Comparison of ENCODE assay signal across 8 cellular contexts in the genomic region with DNA sequence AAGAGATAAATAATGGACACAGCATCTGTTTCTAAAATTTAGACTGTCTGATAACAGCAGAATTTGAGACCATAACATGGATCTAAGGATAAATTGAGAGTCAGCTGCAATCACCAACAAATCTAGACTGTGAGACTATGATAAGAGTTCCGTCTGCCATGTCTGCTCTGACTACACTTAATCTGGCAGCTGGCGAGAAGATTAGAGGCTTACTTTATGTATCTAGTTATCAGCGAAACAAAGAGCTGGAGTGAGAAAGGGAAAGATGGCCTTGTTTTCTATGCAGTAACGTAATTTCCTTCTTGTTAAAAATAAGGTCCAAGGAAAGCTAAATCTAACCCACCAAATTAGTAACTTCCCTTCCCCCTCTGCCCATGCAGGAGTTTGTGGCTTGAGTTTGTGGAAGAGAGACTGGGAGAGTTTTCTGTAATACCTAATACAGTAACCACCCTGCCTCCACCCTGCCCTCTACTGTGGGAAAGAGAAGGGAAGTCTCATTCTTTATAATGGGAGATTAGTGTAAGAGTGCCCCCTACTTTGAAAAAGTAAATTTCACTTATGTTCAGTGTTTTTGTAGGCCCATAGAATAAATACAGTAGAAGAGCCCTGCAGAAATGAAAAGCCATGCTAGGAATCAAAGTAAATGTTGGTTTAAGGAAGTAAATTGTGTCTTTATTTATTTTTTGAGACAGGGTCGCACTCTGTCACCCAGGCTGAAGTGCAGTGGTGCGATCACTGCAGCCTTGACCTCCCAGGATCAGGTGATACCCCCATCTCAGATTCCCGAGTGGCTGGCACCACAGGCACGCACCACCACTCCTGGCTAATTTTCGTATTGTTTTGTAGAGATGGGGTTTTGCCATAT. TPM values are rescaled to one million over a fixed set of nuclear protein-coding genes. Genes with fewer than 3 reads are reported as not detected.
DNase-seq lines count a peak whose midpoint lies in the region; ATAC-seq and TF ChIP-seq lines count a peak whose summit lies in the region.

No MANE protein-coding gene starts in this region.

- no peaks in the 10 kb centered on the region for H3K9me3 Mint-ChIP-seq in activated naive CD4-positive, alpha-beta T cell treated with anti-CD3 and anti-CD28 coated beads for 36 hours

- H3K27me3 Mint-ChIP-seq in activated naive CD4-positive, alpha-beta T cell treated with anti-CD3 and anti-CD28 coated beads for 36 hours (ENCODE audit: low read depth) = no peaks in the 10 kb centered on the region

- CTCF ChIA-PET in activated naive CD4-positive, alpha-beta T cell treated with anti-CD3 and anti-CD28 coated beads for 36 hours (lab: Charles Lee) = interaction anchor here (0.6 to 4.3 kb wide), 21 partner anchors 9 to 165 kb away, joined by 3 to 75 read pairs (median 4); no protein-coding TSS in a partner anchor

- TF ChIP-seq POLR2A in tibial nerve (IDR thresholded peaks at IDR 0.05) = no peak

- peak overlapping the region; percentile 44 for H3K27ac Mint-ChIP-seq in activated naive CD4-positive, alpha-beta T cell treated with anti-CD3 and anti-CD28 coated beads for 36 hours

- peaks cover 0 to 29% (median 24%) of the 10 kb centered on the region in 4 donors for H3K4me1 ChIP-seq in tibial nerve

- TF ChIP-seq EP300 in tibial nerve (IDR thresholded peaks at IDR 0.05) = no peak

- H3K4me3 ChIP-seq in tibial nerve = no peak overlapping the region

- no peaks in the 10 kb centered on the region for H3K27me3 ChIP-seq in tibial nerve

- intact Hi-C loops in activated naive CD4-positive, alpha-beta T cell treated with anti-CD3 and anti-CD28 coated beads for 36 hours (cut with micrococcal nuclease) = loop anchor here (1.0 to 2.0 kb wide), 8 partner anchors 42 to 356 kb away; partner anchors contain the start of gene COX7A2L

- peak; percentile 68 for DNase-seq in activated naive CD4-positive, alpha-beta T cell treated with anti-CD3 and anti-CD28 coated beads for 36 hours
- DNase-seq in activated naive CD4-positive, alpha-beta T cell treated with Interleukin-2 at 50 U/mL for 16 hours = no peak
- DNase-seq in SHP77 treated with DMSO at 0.1 percent for 48 hours (lab: John Stamatoyannopoulos, UW) = peak; percentile 4
- peak; percentile 52 for DNase-seq in central memory CD4-positive, alpha-beta T cell
- peak; percentile 70 for DNase-seq in left kidney (ENCODE audit: low read depth, low spot score)
- DNase-seq in tibial nerve (ENCODE audit: low spot score in 2 of 2) = peak in 1 of 2 donors; percentile 19

- H3K36me3 Mint-ChIP-seq in activated naive CD4-positive, alpha-beta T cell treated with anti-CD3 and anti-CD28 coated beads for 36 hours (ENCODE audit: low read depth) = peaks cover 4% of the 10 kb centered on the region

- H3K36me3 ChIP-seq in tibial nerve = no peaks in the 10 kb centered on the region

- peaks cover 74% of the 10 kb centered on the region for H3K4me1 Mint-ChIP-seq in activated naive CD4-positive, alpha-beta T cell treated with anti-CD3 and anti-CD28 coated beads for 36 hours (ENCODE audit: low read depth)

- H3K27ac ChIP-seq in tibial nerve = no peak overlapping the region

- ATAC-seq in HG02943 (IDR thresholded peaks at IDR 0.05; ENCODE audit: low read depth, unreplicated experiment) (peak; percentile 62), HG03442 (IDR thresholded peaks at IDR 0.05; ENCODE audit: unreplicated experiment) (no peak)

- no peak overlapping the region for H3K4me3 Mint-ChIP-seq in activated naive CD4-positive, alpha-beta T cell treated with anti-CD3 and anti-CD28 coated beads for 36 hours

- 90 to 97% methylated on average over 9 of the region's 9 CpGs for WGBS in tibial nerve, 2 donors

- TF ChIP-seq CTCF in tibial nerve (IDR thresholded peaks at IDR 0.05) = peak; percentile 17 to 49 (median 41)

- no peaks in the 10 kb centered on the region for H3K9me3 ChIP-seq in tibial nerve

RNA-seq across cellular contexts. Expression of gene EML4, which starts 27.5 kb away (rescaled TPM):
- 10 to 100 TPM; 65.8 to 65.9 TPM for total RNA-seq in activated naive CD4-positive, alpha-beta T cell treated with anti-CD3 and anti-CD28 coated beads for 36 hours
- total RNA-seq in tibial nerve = 10 to 100 TPM; 20.8 to 29.8 (median 25.3) TPM
